ENCODE assay signal across 8 cellular contexts in the genomic region with DNA sequence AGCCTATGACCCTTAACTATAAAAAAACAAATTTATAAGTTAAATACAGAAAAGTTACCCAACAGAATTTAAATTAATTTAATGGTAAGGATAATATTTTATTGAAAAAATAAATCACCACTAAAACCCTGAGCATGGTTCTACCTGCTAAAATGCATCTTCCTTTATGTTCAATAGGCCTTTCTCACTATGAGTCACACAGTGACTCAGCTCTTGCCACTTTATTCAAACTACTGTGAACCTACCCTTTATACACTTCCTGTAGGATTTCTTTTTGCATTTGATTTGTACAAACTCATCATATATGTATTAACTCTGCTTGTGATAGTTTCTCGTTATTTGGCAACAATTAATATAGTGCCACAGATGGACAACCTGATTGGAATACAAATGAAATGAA. TPM values are rescaled to one million over a fixed set of nuclear protein-coding genes. Genes with fewer than 3 reads are reported as not detected.
A peak's percentile ranks its signal among the peaks of the same experiment; 100 is the strongest.
DNase-seq lines count a peak whose midpoint lies in the region; ATAC-seq and TF ChIP-seq lines count a peak whose summit lies in the region.

No MANE protein-coding gene starts in this region.

- H3K27ac Mint-ChIP-seq in naive B cell: peak overlapping the region in 2 of 6 donors; percentile 35 to 58

- 43% methylated on average over 1 of the region's 1 CpG for WGBS in esophagus muscularis mucosa

- TF ChIP-seq CTCF in esophagus muscularis mucosa (IDR thresholded peaks at IDR 0.05): no peak
- TF ChIP-seq CTCF in ascending aorta (IDR thresholded peaks at IDR 0.05): no peak

- ATAC-seq in HG03066 (IDR thresholded peaks at IDR 0.05; ENCODE audit: low read depth, unreplicated experiment) (peak; percentile 79), SK-N-SH treated with all-trans-retinoic acid at 6 μM for 48 hours (peak; percentile 95), naive B cell (ENCODE audit: low read depth in 2 of 2) (peak; percentile 33 to 45)

- no peaks in the 10 kb centered on the region for H3K36me3 ChIP-seq in esophagus muscularis mucosa
- H3K36me3 ChIP-seq in ascending aorta: no peaks in the 10 kb centered on the region

- peaks cover 9 to 12% (median 10%) of the 10 kb centered on the region in 3 donors for H3K4me1 Mint-ChIP-seq in naive B cell

- TF ChIP-seq POLR2A in esophagus muscularis mucosa (IDR thresholded peaks at IDR 0.05; ENCODE audit: low read depth): no peak

- no peak overlapping the region for H3K4me3 ChIP-seq in esophagus muscularis mucosa
- no peak overlapping the region for H3K4me3 ChIP-seq in ascending aorta

- H3K36me3 Mint-ChIP-seq in naive B cell: peaks cover 0 to 14% of the 10 kb centered on the region in 2 donors

- H3K4me1 ChIP-seq in esophagus muscularis mucosa (no peaks in the 10 kb centered on the region), ascending aorta (no peaks in the 10 kb centered on the region)

- no peak overlapping the region for H3K4me3 Mint-ChIP-seq in naive B cell

- intact Hi-C loops in esophagus muscularis mucosa (cut with DNase I): no loop called here
- intact Hi-C loops in ascending aorta (cut with DNase I): no loop called here

- DNase-seq in stimulated activated CD4-positive, alpha-beta T cell treated with anti-CD3 and anti-CD28 coated beads, Interleukin-15, amount 100 ng/mL, for 24 hours: peak; percentile 2
- DNase-seq in stimulated activated CD4-positive, alpha-beta T cell treated with anti-CD3 and anti-CD28 coated beads, Interleukin-1b, Interleukin-23, amount 100 ng/mL, for 48 hours: no peak
- DNase-seq in naive B cell (no peak), esophagus muscularis mucosa (ENCODE audit: extremely low spot score) (no peak), ascending aorta (ENCODE audit: low spot score in 2 of 2) (no peak)
- no peak for DNase-seq in stimulated activated CD4-positive, alpha-beta T cell treated with anti-CD3 and anti-CD28 coated beads, Interleukin-12 subunit alpha, Interleukin-12 subunit beta, amount 100 ng/mL, for 4 hours

- no peak overlapping the region for H3K27ac ChIP-seq in esophagus muscularis mucosa (replicated peaks in 1 of 4)
- H3K27ac ChIP-seq in ascending aorta: no peak overlapping the region

- no peaks in the 10 kb centered on the region for H3K27me3 Mint-ChIP-seq in naive B cell

- H3K9me3 Mint-ChIP-seq in naive B cell: peaks cover 0 to 12% (median 2%) of the 10 kb centered on the region in 7 donors

- no peaks in the 10 kb centered on the region for H3K9me3 ChIP-seq in esophagus muscularis mucosa
- H3K9me3 ChIP-seq in ascending aorta: no peaks in the 10 kb centered on the region

- H3K27me3 ChIP-seq in esophagus muscularis mucosa: no peaks in the 10 kb centered on the region
- H3K27me3 ChIP-seq in ascending aorta: no peaks in the 10 kb centered on the region

- no peak for TF ChIP-seq EP300 in esophagus muscularis mucosa (IDR thresholded peaks at IDR 0.05)

TF ChIP-seq in SK-N-SH treated with all-trans-retinoic acid at 6 μM for 48 hours, 23 proteins besides CTCF, POLR2A, EP300 and RAD21:
- TF ChIP-seq, protein P1, sequence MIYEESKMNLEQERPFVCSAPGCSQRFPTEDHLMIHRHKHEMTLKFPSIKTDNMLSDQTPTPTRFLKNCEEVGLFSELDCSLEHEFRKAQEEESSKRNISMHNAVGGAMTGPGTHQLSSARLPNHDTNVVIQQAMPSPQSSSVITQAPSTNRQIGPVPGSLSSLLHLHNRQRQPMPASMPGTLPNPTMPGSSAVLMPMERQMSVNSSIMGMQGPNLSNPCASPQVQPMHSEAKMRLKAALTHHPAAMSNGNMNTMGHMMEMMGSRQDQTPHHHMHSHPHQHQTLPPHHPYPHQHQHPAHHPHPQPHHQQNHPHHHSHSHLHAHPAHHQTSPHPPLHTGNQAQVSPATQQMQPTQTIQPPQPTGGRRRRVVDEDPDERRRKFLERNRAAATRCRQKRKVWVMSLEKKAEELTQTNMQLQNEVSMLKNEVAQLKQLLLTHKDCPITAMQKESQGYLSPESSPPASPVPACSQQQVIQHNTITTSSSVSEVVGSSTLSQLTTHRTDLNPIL (CRISPR knock-in tag; IDR thresholded peaks at IDR 0.05; ENCODE audit: low read depth): no peak
- no peak for TF ChIP-seq ARNTL (CRISPR knock-in tag; IDR thresholded peaks at IDR 0.05; ENCODE audit: borderline replicate concordance, low read depth)
- no peak for TF ChIP-seq PPARA (CRISPR knock-in tag; IDR thresholded peaks at IDR 0.05; ENCODE audit: borderline replicate concordance)
- TF ChIP-seq ZFP30 (CRISPR knock-in tag; IDR thresholded peaks at IDR 0.05): no peak
- TF ChIP-seq ISL1 (CRISPR knock-in tag; IDR thresholded peaks at IDR 0.05): no peak; the same call in 1 of the 2 replicates
- TF ChIP-seq, protein P2, sequence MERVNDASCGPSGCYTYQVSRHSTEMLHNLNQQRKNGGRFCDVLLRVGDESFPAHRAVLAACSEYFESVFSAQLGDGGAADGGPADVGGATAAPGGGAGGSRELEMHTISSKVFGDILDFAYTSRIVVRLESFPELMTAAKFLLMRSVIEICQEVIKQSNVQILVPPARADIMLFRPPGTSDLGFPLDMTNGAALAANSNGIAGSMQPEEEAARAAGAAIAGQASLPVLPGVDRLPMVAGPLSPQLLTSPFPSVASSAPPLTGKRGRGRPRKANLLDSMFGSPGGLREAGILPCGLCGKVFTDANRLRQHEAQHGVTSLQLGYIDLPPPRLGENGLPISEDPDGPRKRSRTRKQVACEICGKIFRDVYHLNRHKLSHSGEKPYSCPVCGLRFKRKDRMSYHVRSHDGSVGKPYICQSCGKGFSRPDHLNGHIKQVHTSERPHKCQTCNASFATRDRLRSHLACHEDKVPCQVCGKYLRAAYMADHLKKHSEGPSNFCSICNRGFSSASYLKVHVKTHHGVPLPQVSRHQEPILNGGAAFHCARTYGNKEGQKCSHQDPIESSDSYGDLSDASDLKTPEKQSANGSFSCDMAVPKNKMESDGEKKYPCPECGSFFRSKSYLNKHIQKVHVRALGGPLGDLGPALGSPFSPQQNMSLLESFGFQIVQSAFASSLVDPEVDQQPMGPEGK (CRISPR knock-in tag; IDR thresholded peaks at IDR 0.05; ENCODE audit: borderline replicate concordance): no peak
- TF ChIP-seq ZFP3 (CRISPR knock-in tag; IDR thresholded peaks at IDR 0.05): no peak
- TF ChIP-seq, protein P3, sequence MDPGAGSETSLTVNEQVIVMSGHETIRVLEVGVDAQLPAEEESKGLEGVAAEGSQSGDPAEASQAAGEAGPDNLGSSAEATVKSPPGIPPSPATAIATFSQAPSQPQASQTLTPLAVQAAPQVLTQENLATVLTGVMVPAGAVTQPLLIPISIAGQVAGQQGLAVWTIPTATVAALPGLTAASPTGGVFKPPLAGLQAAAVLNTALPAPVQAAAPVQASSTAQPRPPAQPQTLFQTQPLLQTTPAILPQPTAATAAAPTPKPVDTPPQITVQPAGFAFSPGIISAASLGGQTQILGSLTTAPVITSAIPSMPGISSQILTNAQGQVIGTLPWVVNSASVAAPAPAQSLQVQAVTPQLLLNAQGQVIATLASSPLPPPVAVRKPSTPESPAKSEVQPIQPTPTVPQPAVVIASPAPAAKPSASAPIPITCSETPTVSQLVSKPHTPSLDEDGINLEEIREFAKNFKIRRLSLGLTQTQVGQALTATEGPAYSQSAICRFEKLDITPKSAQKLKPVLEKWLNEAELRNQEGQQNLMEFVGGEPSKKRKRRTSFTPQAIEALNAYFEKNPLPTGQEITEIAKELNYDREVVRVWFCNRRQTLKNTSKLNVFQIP (CRISPR knock-in tag; IDR thresholded peaks at IDR 0.05; ENCODE audit: borderline replicate concordance, low read depth): no peak
- no peak for TF ChIP-seq OSR1 (CRISPR knock-in tag; IDR thresholded peaks at IDR 0.05)
- no peak for TF ChIP-seq CSDC2 (CRISPR knock-in tag; IDR thresholded peaks at IDR 0.05)
- TF ChIP-seq, protein P4, sequence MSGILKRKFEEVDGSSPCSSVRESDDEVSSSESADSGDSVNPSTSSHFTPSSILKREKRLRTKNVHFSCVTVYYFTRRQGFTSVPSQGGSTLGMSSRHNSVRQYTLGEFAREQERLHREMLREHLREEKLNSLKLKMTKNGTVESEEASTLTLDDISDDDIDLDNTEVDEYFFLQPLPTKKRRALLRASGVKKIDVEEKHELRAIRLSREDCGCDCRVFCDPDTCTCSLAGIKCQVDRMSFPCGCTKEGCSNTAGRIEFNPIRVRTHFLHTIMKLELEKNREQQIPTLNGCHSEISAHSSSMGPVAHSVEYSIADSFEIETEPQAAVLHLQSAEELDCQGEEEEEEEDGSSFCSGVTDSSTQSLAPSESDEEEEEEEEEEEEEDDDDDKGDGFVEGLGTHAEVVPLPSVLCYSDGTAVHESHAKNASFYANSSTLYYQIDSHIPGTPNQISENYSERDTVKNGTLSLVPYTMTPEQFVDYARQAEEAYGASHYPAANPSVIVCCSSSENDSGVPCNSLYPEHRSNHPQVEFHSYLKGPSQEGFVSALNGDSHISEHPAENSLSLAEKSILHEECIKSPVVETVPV (CRISPR knock-in tag; IDR thresholded peaks at IDR 0.05): no peak
- TF ChIP-seq ZNF70 (CRISPR knock-in tag; IDR thresholded peaks at IDR 0.05): no peak
- TF ChIP-seq RARB (CRISPR knock-in tag; IDR thresholded peaks at IDR 0.05): no peak
- no peak for TF ChIP-seq TOX (CRISPR knock-in tag; IDR thresholded peaks at IDR 0.05; ENCODE audit: borderline replicate concordance)
- TF ChIP-seq BACH2 (CRISPR knock-in tag; IDR thresholded peaks at IDR 0.05; ENCODE audit: borderline replicate concordance): no peak

RNA-seq across cellular contexts. Expression of a gene that starts 55.0 kb away (rescaled TPM):
- 10 to 100 TPM; 39.0 to 91.5 (median 76.4) TPM for polyA plus RNA-seq in naive B cell (ENCODE audit: low read depth in 6 of 6)
- total RNA-seq in esophagus muscularis mucosa: 10 to 100 TPM; 41.4 to 66.0 (median 61.9) TPM
- 13.3 TPM for total RNA-seq in ascending aorta

RNA-seq across cellular contexts. Expression of a gene that starts 58.7 kb away (rescaled TPM):
- polyA plus RNA-seq in naive B cell (ENCODE audit: low read depth in 6 of 6): 10 to 100 TPM in 3 of 6 donors, 1 to 10 TPM in 3; 1.1 to 16.3 (median 9.5) TPM
- total RNA-seq in esophagus muscularis mucosa (10 to 100 TPM in 1 of 4 donors, 1 to 10 TPM in 3; 1.4 to 11.6 (median 2.6) TPM), ascending aorta (not detected)

Comparison
In these comparisons a context has a peak if more than half of its experiments do, and no peak if none do; other contexts are left out.
1. ATAC-seq: peak in every context shown above with its lines; median percentile 95 in SK-N-SH treated with all-trans-retinoic acid at 6 μM for 48 hours; 79 in HG03066; 39 in naive B cell.